11 cellular contexts compared by ENCODE assay signal in the genomic region with DNA sequence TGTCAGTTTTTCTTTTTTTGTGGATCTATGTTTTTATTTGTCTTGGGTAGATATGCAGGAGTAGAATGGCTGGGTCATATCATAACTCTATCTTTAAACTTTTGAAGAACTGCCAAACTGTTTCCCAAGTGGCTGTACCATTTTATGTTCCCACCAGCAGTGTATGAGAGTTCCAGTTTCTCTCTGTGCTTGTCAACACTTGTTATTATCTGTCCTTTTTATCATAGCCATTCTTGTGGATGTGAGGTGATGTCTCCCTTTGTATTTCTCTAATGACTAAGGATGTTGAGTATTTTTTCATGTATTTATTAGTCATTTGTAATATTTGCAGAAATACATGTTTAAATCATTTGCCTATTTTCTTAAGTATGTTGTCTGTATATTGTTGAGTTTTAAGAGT. TPM values are rescaled to one million over a fixed set of nuclear protein-coding genes. Genes with fewer than 3 reads are reported as not detected.
"Had no signal": no experiment of that assay in that cellular context is flagged by ENCODE, and none has a peak within 500 bp of the region (broad histone marks: within the 10 kb centered on the region; RNA-seq: fewer than 3 reads in every experiment).

No MANE protein-coding gene starts in this region.

- H2AFZ ChIP-seq: GM23248, GM23338 had no signal

- H3K4me2 ChIP-seq: GM23338 had no signal

- H3K4me1 ChIP-seq: HAP-1 had no signal

- H3K9me3 Mint-ChIP-seq: GM23338, H9, HFFc6 had no signal

- H3K27ac Mint-ChIP-seq: GM23338, H9, HFFc6 had no signal

- H3K27ac ChIP-seq: GM23248 had no signal

- H3K4me1 Mint-ChIP-seq: GM23338 had no signal

- H3K9ac ChIP-seq: GM23248 had no signal

- H3K4me3 ChIP-seq: GM23248, GM23338, HAP-1 had no signal

- H3K4me3 Mint-ChIP-seq: GM23338, H9, HFFc6 had no signal

- ATAC-seq: GM23338, HCT116 had no signal

- FAIRE-seq: H1, H54 had no signal

- DNase-seq: GM23248, GOT3, H7, H9, HCEC 1CT, HFFc6 had no signal

- H3K9me3 ChIP-seq: HAP-1 had no signal

- H3K36me3 ChIP-seq: HAP-1 had no signal

RNA-seq across cellular contexts. Expression of a gene that starts 17.4 kb away (rescaled TPM):
- total RNA-seq: GM23248, HFFc6 had no signal
- polyA plus RNA-seq: GM23248 had no signal
